Comparison of ENCODE assay signal across 13 cellular contexts in genomic region chr16:9797306-9797705, GRCh38.
DNase-seq lines count a peak whose midpoint lies in the region; ATAC-seq, FAIRE-seq and TF ChIP-seq lines count a peak whose summit lies in the region.
"Had no signal": no experiment of that assay in that cellular context is flagged by ENCODE, and none has a peak within 500 bp of the region (broad histone marks: within the 10 kb centered on the region; RNA-seq: fewer than 3 reads in every experiment).

No MANE protein-coding gene starts in this region.

- H3K4me2 ChIP-seq in K562 (ENCODE audit: insufficient read depth, low read length) (no peak overlapping the region), hepatocyte (no peak overlapping the region)
- H3K4me2 ChIP-seq: PC-9 had no signal

- H3K79me2 ChIP-seq in K562 (ENCODE audit: control insufficient read depth, insufficient read depth, low read length) (no peaks in the 10 kb centered on the region), hepatocyte (no peaks in the 10 kb centered on the region)

- TF ChIP-seq EP300 in K562 (IDR thresholded peaks at IDR 0.05; ENCODE audit: low read length) = no peak

- no peak for TF ChIP-seq POLR2A in K562 (conservative IDR thresholded peaks at IDR 0.05)

- H3K9me3 Mint-ChIP-seq in activated T-helper 17 cell treated with anti-CD3 and anti-CD28 coated beads, Interleukin-2, amount 50 U/mL, for 72 hours = peaks cover 6% of the 10 kb centered on the region

- H3K27me3 Mint-ChIP-seq in activated T-helper 17 cell treated with anti-CD3 and anti-CD28 coated beads, Interleukin-2, amount 50 U/mL, for 72 hours = peaks cover 3% of the 10 kb centered on the region

- H3K4me1 ChIP-seq in K562 (replicated peaks in 1 of 2; ENCODE audit: control insufficient read depth in 2 of 2, insufficient read depth in 2 of 2, low read length in 2 of 2) = no peaks in the 10 kb centered on the region
- H3K4me1 ChIP-seq in hepatocyte (ENCODE audit: insufficient read depth) = no peaks in the 10 kb centered on the region
- H3K4me1 ChIP-seq: upper lobe of right lung had no signal

- no peaks in the 10 kb centered on the region for H3K9me2 ChIP-seq in hepatocyte (replicated peaks; ENCODE audit: insufficient read depth)

- H3K27ac ChIP-seq in K562 (ENCODE audit: extremely low read depth, low read depth, low read length) (no peak overlapping the region), hepatocyte (peak overlapping the region; percentile 66)
- H3K27ac ChIP-seq: PC-9, upper lobe of right lung had no signal

- no peak overlapping the region for H3K4me3 ChIP-seq in K562
- H3K4me3 ChIP-seq in hepatocyte = no peak overlapping the region
- H3K4me3 ChIP-seq: PC-9, upper lobe of right lung had no signal

- intact Hi-C loops in K562 (cut with micrococcal nuclease) = no loop called here

- H3K36me3 ChIP-seq in K562 (ENCODE audit: control insufficient read depth, insufficient read depth, low read length) (no peaks in the 10 kb centered on the region), hepatocyte (replicated peaks; ENCODE audit: insufficient read depth, low read depth) (no peaks in the 10 kb centered on the region)
- H3K36me3 ChIP-seq: upper lobe of right lung had no signal

- no peaks in the 10 kb centered on the region for H3K9me1 ChIP-seq in K562 (ENCODE audit: control insufficient read depth, insufficient read depth, low read length)

- 0% methylated on average over 6 of the region's 6 CpGs for WGBS in K562 (ENCODE audit: insufficient coverage, low coverage, missing lambda C conversion rate)
- 53% methylated on average over 6 of the region's 6 CpGs for WGBS in hepatocyte (ENCODE audit: low lambda C conversion rate, missing lambda C conversion rate)

- TF ChIP-seq CTCF in K562 (IDR thresholded peaks at IDR 0.05 in 2 of 3, conservative IDR thresholded peaks at IDR 0.05 in 1 of 3; ENCODE audit: insufficient read depth in 2 of 3, low read depth in 1 of 3, low read length in 3 of 3) = no peak
- no peak for TF ChIP-seq CTCF in hepatocyte (IDR thresholded peaks at IDR 0.05; ENCODE audit: poor library complexity)

- ATAC-seq in K562 = no peak
- ATAC-seq in activated T-helper 17 cell treated with anti-CD3 and anti-CD28 coated beads, Interleukin-2, amount 50 U/mL, for 72 hours (replicated peaks) = no peak
- ATAC-seq in GM21723 (IDR thresholded peaks at IDR 0.05; ENCODE audit: unreplicated experiment) = no peak
- ATAC-seq: upper lobe of right lung had no signal

- H3K9ac ChIP-seq in K562 (ENCODE audit: insufficient read depth in 1 of 2, low read depth in 2 of 2, low read length in 2 of 2) = no peak overlapping the region

- CTCF ChIA-PET in K562 (lab: Yijun Ruan, JAX; ENCODE audit: low intra/inter-chr PET ratio) = no interaction called here

- no peak overlapping the region for H3K27ac Mint-ChIP-seq in activated T-helper 17 cell treated with anti-CD3 and anti-CD28 coated beads, Interleukin-2, amount 50 U/mL, for 72 hours
- H3K27ac Mint-ChIP-seq: nephron had no signal

- H4K20me1 ChIP-seq in K562 (replicated peaks; ENCODE audit: control insufficient read depth, insufficient read depth, low read length) = no peaks in the 10 kb centered on the region
- no peaks in the 10 kb centered on the region for H4K20me1 ChIP-seq in hepatocyte (ENCODE audit: insufficient read depth, poor library complexity, severe bottlenecking)

- H3K27me3 ChIP-seq in K562 (ENCODE audit: control insufficient read depth in 2 of 2, insufficient read depth in 2 of 2, low read length in 2 of 2) = peaks cover 0 to 4% of the 10 kb centered on the region in 2 experiments; a peak in 1 of 5 replicates
- no peaks in the 10 kb centered on the region for H3K27me3 ChIP-seq in hepatocyte
- H3K27me3 ChIP-seq: upper lobe of right lung had no signal

- BruUV-seq in K562 (replicated peaks; lab: Mats Ljungman, UMichigan) = no TSS peak

- TF ChIP-seq RAD21 in K562 (CRISPR knock-in tag; conservative IDR thresholded peaks at IDR 0.05 in 1 of 2, IDR thresholded peaks at IDR 0.05 in 1 of 2) = no peak

- H3K4me1 Mint-ChIP-seq in activated T-helper 17 cell treated with anti-CD3 and anti-CD28 coated beads, Interleukin-2, amount 50 U/mL, for 72 hours = no peaks in the 10 kb centered on the region
- H3K4me1 Mint-ChIP-seq: nephron had no signal

- in situ Hi-C loops in K562 (cut with MboI) = no loop called here

- H3K4me3 Mint-ChIP-seq in activated T-helper 17 cell treated with anti-CD3 and anti-CD28 coated beads, Interleukin-2, amount 50 U/mL, for 72 hours = no peak overlapping the region
- H3K4me3 Mint-ChIP-seq: nephron had no signal

- POLR2A ChIA-PET in K562 (lab: Yijun Ruan, JAX) = no interaction called here

- H3K36me3 Mint-ChIP-seq in activated T-helper 17 cell treated with anti-CD3 and anti-CD28 coated beads, Interleukin-2, amount 50 U/mL, for 72 hours (ENCODE audit: low read depth) = no peaks in the 10 kb centered on the region

- H2AFZ ChIP-seq in K562 (ENCODE audit: low read depth, low read length) (no peak overlapping the region), hepatocyte (no peak overlapping the region)
- H2AFZ ChIP-seq: PC-9 had no signal

- peak; percentile 11 for DNase-seq in AG08395 (ENCODE audit: low spot score)
- peak; percentile 95 for DNase-seq in HS-5 (ENCODE audit: low read depth)
- no peak for DNase-seq in K562 (ENCODE audit: extremely low read depth in 1 of 4, low spot score in 3 of 4)
- peak; percentile 67 for DNase-seq in hepatocyte (ENCODE audit: low spot score)
- DNase-seq in DMS 273 treated with DMSO at 0.1 percent for 48 hours (lab: John Stamatoyannopoulos, UW) = no peak
- no peak for DNase-seq in stimulated activated CD4-positive, alpha-beta T cell treated with anti-CD3 and anti-CD28 coated beads, Interleukin-12 subunit alpha, Interleukin-12 subunit beta, amount 100 ng/mL, for 4 hours
- DNase-seq: activated CD4-positive, alpha-beta T cell treated with anti-CD3 and anti-CD28 coated beads, Interleukin-2, amount 50 U/mL, for 48 hours; activated naive CD4-positive, alpha-beta T cell; PC-9; upper lobe of right lung had no signal

- no peak for FAIRE-seq in K562 (lab: Jason Lieb, UNC)

- H3K9me3 ChIP-seq in K562 (replicated peaks; ENCODE audit: control insufficient read depth, insufficient read depth, low read depth, low read length) (no peaks in the 10 kb centered on the region), hepatocyte (ENCODE audit: low read depth) (no peaks in the 10 kb centered on the region)
- H3K9me3 ChIP-seq: upper lobe of right lung had no signal

TF ChIP-seq in K562, 482 proteins besides CTCF, POLR2A, EP300 and RAD21:
- TF ChIP-seq ZNF347 (CRISPR knock-in tag; IDR thresholded peaks at IDR 0.05; ENCODE audit: low read depth) = no peak
- peak; percentile 83 for TF ChIP-seq FOSL1 (tag; conservative IDR thresholded peaks at IDR 0.05)
TF ChIP-seq in K562: peak in this region for 1.

Comparison
In these comparisons a context has a peak if more than half of its experiments do, and no peak if none do; other contexts are left out.
1. DNase-seq: peak in AG08395 (single experiment), HS-5 (single experiment) and hepatocyte (single experiment); none in K562 (0 of 4), DMS 273 treated with DMSO at 0.1 percent for 48 hours (single experiment) and stimulated activated CD4-positive, alpha-beta T cell treated with anti-CD3 and anti-CD28 coated beads, Interleukin-12 subunit alpha, Interleukin-12 subunit beta, amount 100 ng/mL, for 4 hours (single experiment).